Comparison of ENCODE assay signal across 9 cellular contexts in the genomic region with DNA sequence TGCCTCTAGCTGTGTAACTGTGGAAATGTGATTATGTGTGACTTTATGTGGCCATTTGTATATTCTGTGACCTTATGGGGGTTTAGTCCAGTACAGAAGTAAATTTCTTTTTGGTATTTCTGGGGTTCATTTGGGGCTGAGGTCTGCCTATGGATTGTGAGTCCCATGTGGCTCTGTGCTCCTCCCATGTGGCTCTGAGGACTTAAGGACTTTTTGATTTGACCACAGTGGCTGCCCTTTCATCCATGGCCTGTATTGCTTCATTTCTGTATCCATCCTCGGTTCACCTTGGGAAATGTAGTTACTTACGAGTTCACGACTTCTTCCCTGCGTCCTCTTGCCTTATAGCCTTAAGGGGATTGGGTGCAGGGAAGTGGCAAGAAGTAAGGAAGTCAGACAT. TPM values are rescaled to one million over a fixed set of nuclear protein-coding genes. Genes with fewer than 3 reads are reported as not detected.
DNase-seq lines count a peak whose midpoint lies in the region; ATAC-seq and TF ChIP-seq lines count a peak whose summit lies in the region.
"Had no signal": no experiment of that assay in that cellular context is flagged by ENCODE, and none has a peak within 500 bp of the region (broad histone marks: within the 10 kb centered on the region; RNA-seq: fewer than 3 reads in every experiment).

No MANE protein-coding gene starts in this region.

- H3K9me3 Mint-ChIP-seq in stimulated activated memory B cell treated with anti-CD40 and anti-IgM and Interleukin-4, amounts not matched to agents 10 μg/mL and 1 μg/mL and 100 μg/mL, for 72 hours, result peaks cover 9% of the 10 kb centered on the region

- no peak for TF ChIP-seq RAD21 in SK-N-SH (IDR thresholded peaks at IDR 0.05; ENCODE audit: low read length)

- peaks cover 51% of the 10 kb centered on the region for H3K79me2 ChIP-seq in SK-N-SH (ENCODE audit: insufficient read depth)

- no peaks in the 10 kb centered on the region for H3K27me3 Mint-ChIP-seq in stimulated activated memory B cell treated with anti-CD40 and anti-IgM and Interleukin-4, amounts not matched to agents 10 μg/mL and 1 μg/mL and 100 μg/mL, for 72 hours

- no peak overlapping the region for H3K27ac ChIP-seq in SK-N-SH (ENCODE audit: low read depth in 2 of 2, low read length in 1 of 2)
- peak overlapping the region; percentile 89 for H3K27ac ChIP-seq in VCaP
- H3K27ac ChIP-seq in right cardiac atrium (ENCODE audit: low read length), result no peak overlapping the region

- no peak overlapping the region for H2AFZ ChIP-seq in SK-N-SH (ENCODE audit: low read depth)

- H3K4me3 ChIP-seq in SK-N-SH (ENCODE audit: low read depth in 2 of 2, low read length in 1 of 2) (peak overlapping the region; percentile 81 to 87), right cardiac atrium (ENCODE audit: low read length) (peak overlapping the region; percentile 69)

- H3K27me3 ChIP-seq in SK-N-SH (ENCODE audit: insufficient read depth) (no peaks in the 10 kb centered on the region), right cardiac atrium (ENCODE audit: control insufficient read depth, insufficient read depth) (no peaks in the 10 kb centered on the region)

- CTCF ChIA-PET in SK-N-SH (lab: Yijun Ruan, JAX), result interaction anchor here (1.3 kb wide), 1 partner anchor 7 kb away, joined by 3 read pairs; no protein-coding TSS in a partner anchor

- H3K4me1 Mint-ChIP-seq in stimulated activated memory B cell treated with anti-CD40 and anti-IgM and Interleukin-4, amounts not matched to agents 10 μg/mL and 1 μg/mL and 100 μg/mL, for 72 hours, result peaks cover 33% of the 10 kb centered on the region

- H3K36me3 Mint-ChIP-seq in stimulated activated memory B cell treated with anti-CD40 and anti-IgM and Interleukin-4, amounts not matched to agents 10 μg/mL and 1 μg/mL and 100 μg/mL, for 72 hours, result peaks cover 30% of the 10 kb centered on the region

- ATAC-seq in SK-N-SH treated with all-trans-retinoic acid at 6 μM for 48 hours, result no peak
- ATAC-seq in right cardiac atrium, result no peak
- no peak for ATAC-seq in stimulated activated memory B cell treated with anti-CD40 and anti-IgM and Interleukin-4, amounts not matched to agents 10 μg/mL and 1 μg/mL and 100 μg/mL, for 72 hours

- peaks cover 0 to 24% of the 10 kb centered on the region in 2 experiments for H3K36me3 ChIP-seq in SK-N-SH (replicated peaks in 1 of 2; ENCODE audit: control insufficient read depth in 1 of 2, insufficient read depth in 2 of 2, low read length in 1 of 2)

- H3K27ac Mint-ChIP-seq in stimulated activated memory B cell treated with anti-CD40 and anti-IgM and Interleukin-4, amounts not matched to agents 10 μg/mL and 1 μg/mL and 100 μg/mL, for 72 hours, result peak overlapping the region; percentile 89

- DNase-seq in SK-N-SH, result no peak
- no peak for DNase-seq in right cardiac atrium
- DNase-seq in NCI-H446 treated with DMSO at 0.1 percent for 48 hours (lab: John Stamatoyannopoulos, UW), result no peak
- no peak for DNase-seq in T-helper 9 cell
- DNase-seq in SW480 (ENCODE audit: low spot score), result no peak
- DNase-seq: activated gamma-delta T cell treated with Interleukin-2 at 50 U/mL for 16 hours had no signal

- H3K9me3 ChIP-seq in SK-N-SH (peaks cover 17% of the 10 kb centered on the region; the same call in 1 of the 2 replicates), right cardiac atrium (ENCODE audit: control insufficient read depth, low read length) (no peaks in the 10 kb centered on the region)

- intact Hi-C loops in right cardiac atrium (cut with DNase I), result no loop called here

- peaks cover 3% of the 10 kb centered on the region for H3F3A ChIP-seq in SK-N-SH (replicated peaks; ENCODE audit: insufficient read depth)

- TF ChIP-seq EP300 in SK-N-SH (IDR thresholded peaks at IDR 0.05; ENCODE audit: borderline replicate concordance in 1 of 2, low read depth in 1 of 2, low read length in 1 of 2), result no peak

- H3K4me1 ChIP-seq in SK-N-SH (ENCODE audit: control insufficient read depth in 1 of 2, insufficient read depth in 2 of 2, low read depth in 1 of 2, low read length in 1 of 2), result peaks cover 0 to 5% of the 10 kb centered on the region in 2 experiments; a peak in 2 of 4 replicates
- peaks cover 3% of the 10 kb centered on the region for H3K4me1 ChIP-seq in right cardiac atrium (ENCODE audit: control insufficient read depth, insufficient read depth, low read length)

- peak overlapping the region; percentile 62 for H3K9ac ChIP-seq in SK-N-SH

- 62% methylated on average over 4 of the region's 4 CpGs for WGBS in SK-N-SH (ENCODE audit: low lambda C conversion rate)
- WGBS in right cardiac atrium, result 78% methylated on average over 4 of the region's 4 CpGs

- H3K4me3 Mint-ChIP-seq in stimulated activated memory B cell treated with anti-CD40 and anti-IgM and Interleukin-4, amounts not matched to agents 10 μg/mL and 1 μg/mL and 100 μg/mL, for 72 hours, result peak overlapping the region; percentile 89

- H3K9me2 ChIP-seq in SK-N-SH, result no peaks in the 10 kb centered on the region

- H3K4me2 ChIP-seq in SK-N-SH, result peak overlapping the region; percentile 81

- no peaks in the 10 kb centered on the region for H4K20me1 ChIP-seq in SK-N-SH (ENCODE audit: insufficient read depth)

- POLR2A ChIA-PET in SK-N-SH (lab: Yijun Ruan, JAX), result no interaction called here

- TF ChIP-seq CTCF in SK-N-SH (IDR thresholded peaks at IDR 0.05) (no peak), VCaP (conservative IDR thresholded peaks at IDR 0.05) (no peak)

TF ChIP-seq in SK-N-SH, 30 proteins besides CTCF, POLR2A, EP300 and RAD21:
- TF ChIP-seq, protein P1, sequence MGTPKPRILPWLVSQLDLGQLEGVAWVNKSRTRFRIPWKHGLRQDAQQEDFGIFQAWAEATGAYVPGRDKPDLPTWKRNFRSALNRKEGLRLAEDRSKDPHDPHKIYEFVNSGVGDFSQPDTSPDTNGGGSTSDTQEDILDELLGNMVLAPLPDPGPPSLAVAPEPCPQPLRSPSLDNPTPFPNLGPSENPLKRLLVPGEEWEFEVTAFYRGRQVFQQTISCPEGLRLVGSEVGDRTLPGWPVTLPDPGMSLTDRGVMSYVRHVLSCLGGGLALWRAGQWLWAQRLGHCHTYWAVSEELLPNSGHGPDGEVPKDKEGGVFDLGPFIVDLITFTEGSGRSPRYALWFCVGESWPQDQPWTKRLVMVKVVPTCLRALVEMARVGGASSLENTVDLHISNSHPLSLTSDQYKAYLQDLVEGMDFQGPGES (IDR thresholded peaks at IDR 0.05; ENCODE audit: low read depth, low read length), result no peak
- no peak for TF ChIP-seq YY1 (IDR thresholded peaks at IDR 0.05; ENCODE audit: low read depth)
- TF ChIP-seq, protein P2, sequence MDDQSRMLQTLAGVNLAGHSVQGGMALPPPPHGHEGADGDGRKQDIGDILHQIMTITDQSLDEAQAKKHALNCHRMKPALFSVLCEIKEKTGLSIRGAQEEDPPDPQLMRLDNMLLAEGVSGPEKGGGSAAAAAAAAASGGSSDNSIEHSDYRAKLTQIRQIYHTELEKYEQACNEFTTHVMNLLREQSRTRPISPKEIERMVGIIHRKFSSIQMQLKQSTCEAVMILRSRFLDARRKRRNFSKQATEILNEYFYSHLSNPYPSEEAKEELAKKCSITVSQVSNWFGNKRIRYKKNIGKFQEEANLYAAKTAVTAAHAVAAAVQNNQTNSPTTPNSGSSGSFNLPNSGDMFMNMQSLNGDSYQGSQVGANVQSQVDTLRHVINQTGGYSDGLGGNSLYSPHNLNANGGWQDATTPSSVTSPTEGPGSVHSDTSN (IDR thresholded peaks at IDR 0.05), result no peak
- no peak for TF ChIP-seq EZH2phosphoT487 (IDR thresholded peaks at IDR 0.05; ENCODE audit: borderline replicate concordance, low read depth)
- TF ChIP-seq GATA2 (CRISPR knock-in tag; IDR thresholded peaks at IDR 0.05), result no peak
- no peak for TF ChIP-seq FOXM1 (IDR thresholded peaks at IDR 0.05; ENCODE audit: low read depth)
- no peak for TF ChIP-seq TAF1 (IDR thresholded peaks at IDR 0.05; ENCODE audit: borderline replicate concordance, low read depth, low read length)

TF ChIP-seq in SK-N-SH treated with all-trans-retinoic acid at 6 μM for 48 hours, 23 proteins besides CTCF, POLR2A, EP300 and RAD21 (continues in another document):
- no peak for TF ChIP-seq ZC3H10 (CRISPR knock-in tag; IDR thresholded peaks at IDR 0.05)
- no peak for TF ChIP-seq OSR1 (CRISPR knock-in tag; IDR thresholded peaks at IDR 0.05)
- TF ChIP-seq, protein P3, sequence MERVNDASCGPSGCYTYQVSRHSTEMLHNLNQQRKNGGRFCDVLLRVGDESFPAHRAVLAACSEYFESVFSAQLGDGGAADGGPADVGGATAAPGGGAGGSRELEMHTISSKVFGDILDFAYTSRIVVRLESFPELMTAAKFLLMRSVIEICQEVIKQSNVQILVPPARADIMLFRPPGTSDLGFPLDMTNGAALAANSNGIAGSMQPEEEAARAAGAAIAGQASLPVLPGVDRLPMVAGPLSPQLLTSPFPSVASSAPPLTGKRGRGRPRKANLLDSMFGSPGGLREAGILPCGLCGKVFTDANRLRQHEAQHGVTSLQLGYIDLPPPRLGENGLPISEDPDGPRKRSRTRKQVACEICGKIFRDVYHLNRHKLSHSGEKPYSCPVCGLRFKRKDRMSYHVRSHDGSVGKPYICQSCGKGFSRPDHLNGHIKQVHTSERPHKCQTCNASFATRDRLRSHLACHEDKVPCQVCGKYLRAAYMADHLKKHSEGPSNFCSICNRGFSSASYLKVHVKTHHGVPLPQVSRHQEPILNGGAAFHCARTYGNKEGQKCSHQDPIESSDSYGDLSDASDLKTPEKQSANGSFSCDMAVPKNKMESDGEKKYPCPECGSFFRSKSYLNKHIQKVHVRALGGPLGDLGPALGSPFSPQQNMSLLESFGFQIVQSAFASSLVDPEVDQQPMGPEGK (CRISPR knock-in tag; IDR thresholded peaks at IDR 0.05; ENCODE audit: borderline replicate concordance), result no peak
- no peak for TF ChIP-seq ESRRG (CRISPR knock-in tag; IDR thresholded peaks at IDR 0.05)
- no peak for TF ChIP-seq CSDC2 (CRISPR knock-in tag; IDR thresholded peaks at IDR 0.05)
- no peak for TF ChIP-seq PPARA (CRISPR knock-in tag; IDR thresholded peaks at IDR 0.05; ENCODE audit: borderline replicate concordance)
- TF ChIP-seq ISL1 (CRISPR knock-in tag; IDR thresholded peaks at IDR 0.05), result no peak
- no peak for TF ChIP-seq BACH2 (CRISPR knock-in tag; IDR thresholded peaks at IDR 0.05; ENCODE audit: borderline replicate concordance)
- TF ChIP-seq ZFP3 (CRISPR knock-in tag; IDR thresholded peaks at IDR 0.05), result no peak
- TF ChIP-seq ZFP30 (CRISPR knock-in tag; IDR thresholded peaks at IDR 0.05), result no peak
- no peak for TF ChIP-seq RARB (CRISPR knock-in tag; IDR thresholded peaks at IDR 0.05)

RNA-seq across cellular contexts. Expression of a gene that starts 1.0 kb away (rescaled TPM):
- polyA plus RNA-seq in SK-N-SH (2012; rRNA removed) (1.7 and 1.9 TPM in 2 replicates), right cardiac atrium (4.5 TPM)
- polyA plus RNA-seq in SK-N-SH (2012; cell fraction: cytosol; rRNA removed), result 2.9 and 3.3 TPM in 2 replicates
- polyA plus RNA-seq in SK-N-SH (2012; cell fraction: nucleus; rRNA removed), result 2.6 TPM in 2 replicates
- total RNA-seq in right cardiac atrium, result 10 to 100 TPM in 2 of 4 donors, 1 to 10 TPM in 2; 8.7 to 11.9 (median 9.9) TPM
